In genomic region chr16:85061566-85061965, GRCh38 we compare ENCODE assay signal across 16 cellular contexts. TPM values are rescaled to one million over a fixed set of nuclear protein-coding genes. Genes with fewer than 3 reads are reported as not detected.
A peak's percentile ranks its signal among the peaks of the same experiment; 100 is the strongest.
DNase-seq lines count a peak whose midpoint lies in the region; ATAC-seq and TF ChIP-seq lines count a peak whose summit lies in the region.
"Had no signal": no experiment of that assay in that cellular context is flagged by ENCODE, and none has a peak within 500 bp of the region (broad histone marks: within the 10 kb centered on the region; RNA-seq: fewer than 3 reads in every experiment).

No MANE protein-coding gene starts in this region.

- H3K9me3 Mint-ChIP-seq in activated B cell treated with CpG ODN at 0.5 μM for 24 hours = no peaks in the 10 kb centered on the region
- H3K9me3 Mint-ChIP-seq in chondrocyte (ENCODE audit: low read depth) = no peaks in the 10 kb centered on the region
- H3K9me3 Mint-ChIP-seq: stimulated activated naive CD8-positive, alpha-beta T cell treated with anti-CD3 and anti-CD28 coated beads, Interleukin-15, Interleukin-2, amounts not matched to agents 100 ng/mL and 50 ng/mL, for 24 hours had no signal

- peaks cover 12% of the 10 kb centered on the region for H3K27me3 Mint-ChIP-seq in activated B cell treated with CpG ODN at 0.5 μM for 24 hours
- H3K27me3 Mint-ChIP-seq in chondrocyte (ENCODE audit: low read depth) = no peaks in the 10 kb centered on the region
- H3K27me3 Mint-ChIP-seq: stimulated activated naive CD8-positive, alpha-beta T cell treated with anti-CD3 and anti-CD28 coated beads, Interleukin-15, Interleukin-2, amounts not matched to agents 100 ng/mL and 50 ng/mL, for 24 hours had no signal

- H3K4me1 Mint-ChIP-seq in activated B cell treated with CpG ODN at 0.5 μM for 24 hours (peaks cover 24% of the 10 kb centered on the region), chondrocyte (ENCODE audit: low read depth) (peaks cover 11% of the 10 kb centered on the region)

- ATAC-seq in activated B cell treated with CpG ODN at 0.5 μM for 24 hours (ENCODE audit: low read depth) (peak; percentile 18), right cardiac atrium (peak; percentile 30 to 48)
- ATAC-seq in stimulated activated naive CD8-positive, alpha-beta T cell treated with anti-CD3 and anti-CD28 coated beads, Interleukin-15, Interleukin-2, amounts not matched to agents 100 U/mL and 50 U/mL, for 24 hours = peak; percentile 51

- CTCF ChIA-PET in activated B cell treated with CpG ODN at 0.5 μM for 24 hours (lab: Charles Lee) = no interaction called here

- H3K27ac ChIP-seq in HL-60 (replicated peaks) (no peak overlapping the region), right cardiac atrium (ENCODE audit: low read length) (no peak overlapping the region)
- H3K27ac ChIP-seq: WERI-Rb-1 had no signal

- TF ChIP-seq CTCF in HL-60 (IDR thresholded peaks at IDR 0.05; ENCODE audit: insufficient read depth, low read length) (no peak), activated B cell treated with CpG ODN at 0.5 μM for 24 hours (IDR thresholded peaks at IDR 0.05) (no peak), chondrocyte (IDR thresholded peaks at IDR 0.05) (no peak)

- H3K36me3 Mint-ChIP-seq in activated B cell treated with CpG ODN at 0.5 μM for 24 hours (ENCODE audit: low read depth) (no peaks in the 10 kb centered on the region), chondrocyte (ENCODE audit: low read depth) (peaks cover 5% of the 10 kb centered on the region)

- DNase-seq in HL-60 (ENCODE audit: low read depth in 1 of 2, low spot score in 1 of 2) (peak; percentile 91 to 97), activated B cell treated with CpG ODN at 0.5 μM for 24 hours (no peak), right cardiac atrium (peak; percentile 49 to 78 (median 73)), NCI-H1105 treated with DMSO at 0.1 percent for 48 hours (lab: John Stamatoyannopoulos, UW) (no peak), NCI-H2081 (lab: John Stamatoyannopoulos, UW) (no peak), chondrocyte (ENCODE audit: low spot score) (no peak), retina (no peak)
- no peak for DNase-seq in stimulated activated naive CD8-positive, alpha-beta T cell treated with anti-CD3 and anti-CD28 coated beads, Interleukin-15, Interleukin-2, amounts not matched to agents 100 U/mL and 50 U/mL, for 24 hours
- DNase-seq: amniotic stem cell; COR-L47; NCI-H146; SHP77 treated with DMSO at 0.1 percent for 48 hours; stimulated activated CD4-positive, alpha-beta T cell treated with anti-CD3 and anti-CD28 coated beads, Interleukin-4, amount 100 ng/mL, for 24 hours; WERI-Rb-1 had no signal

- H3K27me3 ChIP-seq in HL-60 (ENCODE audit: insufficient read depth, poor library complexity, severe bottlenecking) (peaks cover 14% of the 10 kb centered on the region), right cardiac atrium (ENCODE audit: control insufficient read depth, insufficient read depth) (no peaks in the 10 kb centered on the region)

- POLR2A ChIA-PET in activated B cell treated with CpG ODN at 0.5 μM for 24 hours (lab: Charles Lee) = no interaction called here

- no peaks in the 10 kb centered on the region for H3K4me1 ChIP-seq in right cardiac atrium (ENCODE audit: control insufficient read depth, insufficient read depth, low read length)

- 86% methylated on average over 8 of the region's 8 CpGs for WGBS in right cardiac atrium

- no peak overlapping the region for H3K27ac Mint-ChIP-seq in activated B cell treated with CpG ODN at 0.5 μM for 24 hours
- no peak overlapping the region for H3K27ac Mint-ChIP-seq in chondrocyte (ENCODE audit: unreplicated experiment)
- H3K27ac Mint-ChIP-seq: stimulated activated naive CD8-positive, alpha-beta T cell treated with anti-CD3 and anti-CD28 coated beads, Interleukin-15, Interleukin-2, amounts not matched to agents 100 ng/mL and 50 ng/mL, for 24 hours had no signal

- H3K4me3 ChIP-seq in HL-60 (replicated peaks; ENCODE audit: insufficient read depth, low read length) (no peak overlapping the region), right cardiac atrium (ENCODE audit: low read length) (no peak overlapping the region)

- H3K9me3 ChIP-seq in right cardiac atrium (ENCODE audit: control insufficient read depth, low read length) = no peaks in the 10 kb centered on the region

- H3K4me3 Mint-ChIP-seq in activated B cell treated with CpG ODN at 0.5 μM for 24 hours = no peak overlapping the region
- no peak overlapping the region for H3K4me3 Mint-ChIP-seq in chondrocyte (ENCODE audit: unreplicated experiment)
- H3K4me3 Mint-ChIP-seq: stimulated activated naive CD8-positive, alpha-beta T cell treated with anti-CD3 and anti-CD28 coated beads, Interleukin-15, Interleukin-2, amounts not matched to agents 100 ng/mL and 50 ng/mL, for 24 hours had no signal

- intact Hi-C loops in activated B cell treated with CpG ODN at 0.5 μM for 24 hours (cut with micrococcal nuclease) (no loop called here), right cardiac atrium (cut with DNase I) (no loop called here)

RNA-seq across cellular contexts. Expression of gene KIAA0513, which starts 34.0 kb away (rescaled TPM):
- total RNA-seq in activated B cell treated with CpG ODN at 0.5 μM for 24 hours (0.62 and 1.1 TPM in 2 replicates), right cardiac atrium (10 to 100 TPM; 10.9 to 13.5 (median 12.6) TPM), chondrocyte (10.4 to 13.0 TPM (median 11.6 TPM) in 3 replicates)
- polyA plus RNA-seq in right cardiac atrium = 6.7 TPM

RNA-seq across cellular contexts. Expression of gene ZDHHC7, which starts 50.2 kb away (rescaled TPM):
- total RNA-seq in activated B cell treated with CpG ODN at 0.5 μM for 24 hours (24.4 and 26.9 TPM in 2 replicates), right cardiac atrium (10 to 100 TPM; 33.1 to 39.2 (median 36.8) TPM), chondrocyte (45.3 to 51.6 TPM (median 50.2 TPM) in 3 replicates)
- polyA plus RNA-seq in right cardiac atrium = 19.4 TPM

RNA-seq across cellular contexts. Expression of gene CIBAR2, which starts 50.7 kb away (rescaled TPM):
- total RNA-seq in activated B cell treated with CpG ODN at 0.5 μM for 24 hours (not detected in 2 replicates), right cardiac atrium (not detected), chondrocyte (not detected in 3 replicates)
- 0.09 TPM for polyA plus RNA-seq in right cardiac atrium
- total RNA-seq: mononuclear cell had no signal

Comparison
In these comparisons a context has a peak if more than half of its experiments do, and no peak if none do; other contexts are left out.
1. DNase-seq: peak in HL-60 (2 of 2) and right cardiac atrium (3 of 3); none in activated B cell treated with CpG ODN at 0.5 μM for 24 hours (single experiment), stimulated activated naive CD8-positive, alpha-beta T cell treated with anti-CD3 and anti-CD28 coated beads, Interleukin-15, Interleukin-2, amounts not matched to agents 100 U/mL and 50 U/mL, for 24 hours (single experiment), NCI-H1105 treated with DMSO at 0.1 percent for 48 hours (single experiment), NCI-H2081 (0 of 2), chondrocyte (single experiment) and retina (single experiment).
2. Peak in every context shown above with its lines, with median percentiles within 50 percentile points of each other: ATAC-seq.